29 cellular contexts compared by ENCODE assay signal in the genomic region with DNA sequence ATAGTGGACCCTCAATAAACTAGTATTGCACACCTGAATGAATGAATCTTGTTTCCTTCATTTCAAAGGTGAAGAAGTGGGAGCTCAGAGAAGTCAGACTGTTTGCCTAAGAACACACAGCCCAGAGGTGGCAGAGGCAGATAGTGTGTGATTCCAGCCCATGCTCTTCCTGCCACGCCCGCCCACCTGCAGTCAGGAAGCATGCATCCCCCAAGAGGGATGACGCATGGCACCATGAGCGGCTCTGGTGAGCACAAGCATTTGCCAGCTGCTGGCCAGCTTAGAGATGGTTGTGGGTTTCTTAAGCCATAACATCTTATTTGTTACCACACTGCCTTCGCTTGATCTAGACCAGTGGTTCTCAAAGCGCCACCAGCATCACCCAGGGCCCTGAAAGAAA.
"Had no signal": no experiment of that assay in that cellular context is flagged by ENCODE, and none has a peak within 500 bp of the region (broad histone marks: within the 10 kb centered on the region; RNA-seq: fewer than 3 reads in every experiment).

No MANE protein-coding gene starts in this region.

- ATAC-seq: activated CD4-positive, alpha-beta T cell treated with anti-CD3 and anti-CD28 coated beads for 36 hours; activated CD8-positive, alpha-beta memory T cell treated with anti-CD3 and anti-CD28 coated beads, Interleukin-2, amount 10 ng/mL, durations not matched to agents 7 days and 5 days; activated CD8-positive, alpha-beta T cell treated with anti-CD3 and anti-CD28 coated beads, Interleukin-2, amount 10 ng/mL, durations not matched to agents 7 days and 5 days; activated naive CD4-positive, alpha-beta T cell treated with anti-CD3 and anti-CD28 coated beads, Interleukin-2, amount 50 U/mL, for 72 hours; gastroesophageal sphincter; heart right ventricle had no signal

- H3K9me3 ChIP-seq: ascending aorta, colonic mucosa, esophagus squamous epithelium, gastroesophageal sphincter had no signal

- FAIRE-seq: endometrium, endothelial cell of umbilical vein had no signal

- H3K27me3 ChIP-seq: ascending aorta, breast epithelium, cardiac muscle cell, colonic mucosa, esophagus squamous epithelium had no signal

- H3K4me1 ChIP-seq: ascending aorta, breast epithelium, colonic mucosa, esophagus squamous epithelium, gastroesophageal sphincter, heart right ventricle had no signal

- H3K36me3 ChIP-seq: ascending aorta, breast epithelium, cardiac muscle cell, colonic mucosa, esophagus squamous epithelium, gastroesophageal sphincter, heart right ventricle had no signal

- DNase-seq: activated CD4-positive, alpha-beta memory T cell treated with anti-CD3 and anti-CD28 coated beads for 36 hours; activated CD4-positive, alpha-beta T cell treated with anti-CD3 and anti-CD28 coated beads for 36 hours; activated CD4-positive, alpha-beta T cell treated with anti-CD3 and anti-CD28 coated beads, Interleukin-2, amount 10 ng/mL, durations not matched to agents 24 days and 14 days; activated CD4-positive, CD25-positive, alpha-beta regulatory T cell; activated CD4-positive, CD25-positive, alpha-beta regulatory T cell treated with anti-CD3 and anti-CD28 coated beads, Interleukin-2, amount 50 U/mL, for 72 hours; activated CD8-positive, alpha-beta memory T cell treated with anti-CD3 and anti-CD28 coated beads, Interleukin-2, amount 10 ng/mL, durations not matched to agents 7 days and 5 days; activated CD8-positive, alpha-beta memory T cell treated with anti-CD3 and anti-CD28 coated beads, Interleukin-2, amount 50 U/mL, for 4 hours; activated CD8-positive, alpha-beta T cell treated with anti-CD3 and anti-CD28 coated beads, Interleukin-2, amount 10 ng/mL, durations not matched to agents 7 days and 5 days; activated effector memory CD4-positive, alpha-beta T cell treated with anti-CD3 and anti-CD28 coated beads, Interleukin-2, amount 50 U/mL, for 16 hours; activated naive CD4-positive, alpha-beta T cell treated with anti-CD3 and anti-CD28 coated beads, Interleukin-2, amount 10 ng/mL, durations not matched to agents 7 days and 5 days; activated naive CD8-positive, alpha-beta T cell treated with anti-CD3 and anti-CD28 coated beads, Interleukin-2, amount 10 ng/mL, durations not matched to agents 7 days and 5 days; activated T-cell treated with anti-CD3 and anti-CD28 coated beads, Interleukin-2, amount 50 U/mL, for 1 hour; activated T-cell treated with anti-CD3 and anti-CD28 coated beads, Interleukin-2, amount 50 U/mL, for 48 hours; central memory CD4-positive, alpha-beta T cell; cerebellar nuclear complex; colonic mucosa; effector CD8-positive, alpha-beta T cell; esophagus squamous epithelium; foreskin melanocyte; heart right ventricle; T-helper 2 cell had no signal

- H3K4me3 ChIP-seq: ascending aorta, breast epithelium, cardiac muscle cell, colonic mucosa, esophagus squamous epithelium, gastroesophageal sphincter, heart right ventricle had no signal

- H3K27ac ChIP-seq: ascending aorta, breast epithelium, cardiac muscle cell, colonic mucosa, epithelial cell of prostate, esophagus squamous epithelium, gastroesophageal sphincter, heart right ventricle had no signal
